11 cellular contexts compared by ENCODE assay signal in genomic region chr9:107733530-107733907, GRCh38.
DNase-seq lines count a peak whose midpoint lies in the region; ATAC-seq and TF ChIP-seq lines count a peak whose summit lies in the region.
"Had no signal": no experiment of that assay in that cellular context is flagged by ENCODE, and none has a peak within 500 bp of the region (broad histone marks: within the 10 kb centered on the region; RNA-seq: fewer than 3 reads in every experiment).

No MANE protein-coding gene starts in this region.

- intact Hi-C loops in aorta (cut with DNase I), result loop anchor here in 1 of 2 donors (2.0 to 10.0 kb wide), 4 partner anchors 17 to 741 kb away; partner anchors contain the start of gene KLF4

- no peaks in the 10 kb centered on the region for H3K9me3 ChIP-seq in fibroblast of lung (ENCODE audit: control insufficient read depth, insufficient read depth, low read depth, low read length)
- no peaks in the 10 kb centered on the region for H3K9me3 ChIP-seq in muscle layer of colon (ENCODE audit: low read length)
- H3K9me3 ChIP-seq in aorta (ENCODE audit: control insufficient read depth, low read length), result no peaks in the 10 kb centered on the region

- H3K27me3 ChIP-seq in fibroblast of lung (ENCODE audit: control insufficient read depth, insufficient read depth, low read length), result no peaks in the 10 kb centered on the region
- H3K27me3 ChIP-seq in muscle layer of colon (ENCODE audit: control insufficient read depth in 1 of 2, insufficient read depth in 2 of 2, low read length in 2 of 2), result no peaks in the 10 kb centered on the region
- H3K27me3 ChIP-seq in aorta (ENCODE audit: control insufficient read depth in 1 of 2, insufficient read depth in 2 of 2, low read length in 1 of 2), result no peaks in the 10 kb centered on the region

- ATAC-seq in aorta (ENCODE audit: low FRiP score) (peak; percentile 60), HG03039 (IDR thresholded peaks at IDR 0.05; ENCODE audit: unreplicated experiment) (no peak)

- H3K79me2 ChIP-seq in fibroblast of lung (ENCODE audit: control insufficient read depth, insufficient read depth, low read length), result no peaks in the 10 kb centered on the region

- H4K20me1 ChIP-seq in fibroblast of lung (ENCODE audit: control insufficient read depth, extremely low read depth, insufficient read depth, low read length), result no peaks in the 10 kb centered on the region

- peak overlapping the region; percentile 88 for H3K27ac ChIP-seq in fibroblast of lung (ENCODE audit: insufficient read depth, low read length)
- peak overlapping the region; percentile 50 for H3K27ac ChIP-seq in muscle layer of colon (ENCODE audit: low read depth, low read length)
- peak overlapping the region; percentile 88 to 95 for H3K27ac ChIP-seq in aorta (ENCODE audit: low read depth in 1 of 2, low read length in 2 of 2)

- TF ChIP-seq CTCF in fibroblast of lung (conservative IDR thresholded peaks at IDR 0.05 in 1 of 2, IDR thresholded peaks at IDR 0.05 in 1 of 2; ENCODE audit: low read depth in 1 of 2, low read length in 2 of 2) (no peak), GM20000 (IDR thresholded peaks at IDR 0.05; ENCODE audit: extremely low read depth, missing control alignments) (no peak)

- H3K4me1 ChIP-seq in fibroblast of lung (ENCODE audit: control insufficient read depth, extremely low read depth, insufficient read depth, low read length), result peaks cover 23% of the 10 kb centered on the region
- H3K4me1 ChIP-seq in muscle layer of colon (ENCODE audit: insufficient read depth, low read length), result peaks cover 23% of the 10 kb centered on the region
- H3K4me1 ChIP-seq in aorta (ENCODE audit: control insufficient read depth in 1 of 2, insufficient read depth in 2 of 2, low read length in 2 of 2), result no peaks in the 10 kb centered on the region

- H2AFZ ChIP-seq in fibroblast of lung (ENCODE audit: low read length), result peak overlapping the region; percentile 22

- no peaks in the 10 kb centered on the region for H3K36me3 ChIP-seq in fibroblast of lung (ENCODE audit: control insufficient read depth, insufficient read depth, low read length)
- no peaks in the 10 kb centered on the region for H3K36me3 ChIP-seq in muscle layer of colon (ENCODE audit: insufficient read depth, low read length)
- no peaks in the 10 kb centered on the region for H3K36me3 ChIP-seq in aorta (ENCODE audit: control insufficient read depth in 1 of 2, insufficient read depth in 2 of 2, low read length in 1 of 2)

- WGBS in aorta, 2 donors, result 3 to 4% methylated on average over 5 of the region's 5 CpGs

- DNase-seq in DMS 273 (lab: John Stamatoyannopoulos, UW; ENCODE audit: unreplicated experiment) (peak; percentile 10), DMS 273 treated with DMSO at 0.1 percent for 48 hours (lab: John Stamatoyannopoulos, UW) (no peak), fibroblast of lung (ENCODE audit: low read depth in 2 of 2) (peak; percentile 33 to 82), aorta (peak in 1 of 2 donors; percentile 75), GM20000 (ENCODE audit: low spot score) (no peak), NCI-H510A (lab: John Stamatoyannopoulos, UW) (no peak)
- DNase-seq: 8988T; activated effector memory CD4-positive, alpha-beta T cell treated with anti-CD3 and anti-CD28 coated beads, Interleukin-2, amount 50 U/mL, for 16 hours; NCI-H1048 had no signal

- H3K4me2 ChIP-seq in fibroblast of lung (ENCODE audit: extremely low read depth, insufficient read depth, low read length), result peak overlapping the region; percentile 85

- H3K9ac ChIP-seq in fibroblast of lung (ENCODE audit: insufficient read depth, low read length), result peak overlapping the region; percentile 21
- H3K9ac ChIP-seq in muscle layer of colon (ENCODE audit: low read length), result peak overlapping the region; percentile 17

- H3K4me3 ChIP-seq in fibroblast of lung (replicated peaks in 1 of 4; ENCODE audit: control extremely low read depth in 1 of 4, insufficient read depth in 1 of 4, low read depth in 3 of 4, low read length in 4 of 4), result peak overlapping the region in 2 of 4 experiments; percentile 14 to 27
- peak overlapping the region; percentile 3 to 55 for H3K4me3 ChIP-seq in muscle layer of colon (ENCODE audit: low read depth in 1 of 2, low read length in 2 of 2)
- H3K4me3 ChIP-seq in aorta (ENCODE audit: low read length in 2 of 2), result no peak overlapping the region

Comparison
In these comparisons a context has a peak if more than half of its experiments do, and no peak if none do; other contexts are left out.
1. DNase-seq: peak in DMS 273 (single experiment) and fibroblast of lung (2 of 2); none in DMS 273 treated with DMSO at 0.1 percent for 48 hours (single experiment), GM20000 (single experiment) and NCI-H510A (single experiment).
2. H3K4me3 ChIP-seq: peak in muscle layer of colon (2 of 2); none in aorta (0 of 2).
3. Peak in every context shown above with its lines, with median percentiles within 50 percentile points of each other: H3K27ac ChIP-seq.